ENCODE assay signal across 1 cellular context in genomic region chr15:100667405-100668320, GRCh38.
TF ChIP-seq lines count a peak whose summit lies in the region.

No MANE protein-coding gene starts in this region.

TF ChIP-seq in IMR-90, 13 proteins besides CTCF, POLR2A, EP300 and RAD21:
- TF ChIP-seq USF2 (IDR thresholded peaks at IDR 0.05; ENCODE audit: low read depth, low read length): no peak
- no peak for TF ChIP-seq ELK1 (IDR thresholded peaks at IDR 0.05; ENCODE audit: borderline replicate concordance, low read depth, low read length)
- TF ChIP-seq MXI1 (IDR thresholded peaks at IDR 0.05; ENCODE audit: borderline replicate concordance, low read depth, low read length): no peak
- no peak for TF ChIP-seq MAZ (IDR thresholded peaks at IDR 0.05; ENCODE audit: borderline replicate concordance, low read depth, low read length)
- TF ChIP-seq FOS (IDR thresholded peaks at IDR 0.05; ENCODE audit: low read depth, low read length): peak; percentile 31; the same call in 1 of the 2 replicates
- TF ChIP-seq NFE2L2 (IDR thresholded peaks at IDR 0.05; ENCODE audit: low read depth, low read length): no peak
- no peak for TF ChIP-seq RCOR1 (IDR thresholded peaks at IDR 0.05; ENCODE audit: insufficient replicate concordance, low read length)
